Comparison of ENCODE assay signal across 1 cellular context in the genomic region with DNA sequence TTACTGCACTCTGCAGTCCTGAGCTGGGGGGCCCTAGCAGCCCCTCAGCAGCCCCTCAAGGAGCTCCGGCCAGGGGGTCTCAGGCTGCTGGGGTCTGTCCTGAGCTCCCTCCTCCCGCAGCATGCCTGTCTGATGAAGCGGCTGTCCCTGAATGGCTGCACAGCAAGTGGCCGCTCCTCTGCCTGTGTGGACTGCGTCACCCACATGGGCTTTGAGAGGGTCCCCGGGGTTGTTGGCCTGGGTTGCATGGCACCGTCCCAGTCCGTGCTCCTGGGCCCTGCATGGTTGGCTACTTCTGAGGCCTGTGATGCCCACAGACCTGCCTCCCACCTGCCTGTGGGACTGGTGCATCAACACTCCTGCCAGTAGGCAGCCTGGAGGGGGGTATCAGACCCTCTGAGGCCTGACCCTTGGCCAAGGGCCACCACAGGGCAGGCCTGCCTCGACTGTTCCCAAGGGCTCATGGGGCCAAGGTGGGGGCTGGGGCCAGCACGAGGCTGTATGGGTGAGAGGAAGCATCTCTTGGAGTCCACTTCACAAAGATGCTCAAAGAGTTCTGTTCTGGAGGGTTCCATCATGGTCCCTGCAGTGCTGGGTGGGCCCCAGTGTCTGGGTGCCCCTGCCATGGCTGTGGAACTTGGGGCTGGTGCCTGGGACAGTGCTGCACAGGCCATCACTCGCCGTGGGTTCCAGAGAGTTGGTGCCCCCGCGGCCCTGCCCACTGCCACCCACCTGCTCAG.
TF ChIP-seq lines count a peak whose summit lies in the region.

No MANE protein-coding gene starts in this region.

TF ChIP-seq in H1, 55 proteins besides CTCF, POLR2A, EP300 and RAD21:
- TF ChIP-seq POLR2AphosphoS5 (IDR thresholded peaks at IDR 0.05; ENCODE audit: low read depth, low read length) = no peak
- no peak for TF ChIP-seq JUN (IDR thresholded peaks at IDR 0.05; ENCODE audit: low read depth, low read length)
- no peak for TF ChIP-seq TCF12 (IDR thresholded peaks at IDR 0.05; ENCODE audit: low read depth, low read length)
- TF ChIP-seq NANOG (IDR thresholded peaks at IDR 0.05; ENCODE audit: insufficient read depth, low read depth, low read length, poor library complexity, severe bottlenecking) = no peak
- no peak for TF ChIP-seq CEBPB (IDR thresholded peaks at IDR 0.05; ENCODE audit: low read depth, low read length)
- no peak for TF ChIP-seq USF2 (IDR thresholded peaks at IDR 0.05; ENCODE audit: low read length)
- no peak for TF ChIP-seq TBP (IDR thresholded peaks at IDR 0.05; ENCODE audit: low read depth, low read length)
- no peak for TF ChIP-seq KDM5A (IDR thresholded peaks at IDR 0.05; ENCODE audit: low read length)
- TF ChIP-seq, protein P1, sequence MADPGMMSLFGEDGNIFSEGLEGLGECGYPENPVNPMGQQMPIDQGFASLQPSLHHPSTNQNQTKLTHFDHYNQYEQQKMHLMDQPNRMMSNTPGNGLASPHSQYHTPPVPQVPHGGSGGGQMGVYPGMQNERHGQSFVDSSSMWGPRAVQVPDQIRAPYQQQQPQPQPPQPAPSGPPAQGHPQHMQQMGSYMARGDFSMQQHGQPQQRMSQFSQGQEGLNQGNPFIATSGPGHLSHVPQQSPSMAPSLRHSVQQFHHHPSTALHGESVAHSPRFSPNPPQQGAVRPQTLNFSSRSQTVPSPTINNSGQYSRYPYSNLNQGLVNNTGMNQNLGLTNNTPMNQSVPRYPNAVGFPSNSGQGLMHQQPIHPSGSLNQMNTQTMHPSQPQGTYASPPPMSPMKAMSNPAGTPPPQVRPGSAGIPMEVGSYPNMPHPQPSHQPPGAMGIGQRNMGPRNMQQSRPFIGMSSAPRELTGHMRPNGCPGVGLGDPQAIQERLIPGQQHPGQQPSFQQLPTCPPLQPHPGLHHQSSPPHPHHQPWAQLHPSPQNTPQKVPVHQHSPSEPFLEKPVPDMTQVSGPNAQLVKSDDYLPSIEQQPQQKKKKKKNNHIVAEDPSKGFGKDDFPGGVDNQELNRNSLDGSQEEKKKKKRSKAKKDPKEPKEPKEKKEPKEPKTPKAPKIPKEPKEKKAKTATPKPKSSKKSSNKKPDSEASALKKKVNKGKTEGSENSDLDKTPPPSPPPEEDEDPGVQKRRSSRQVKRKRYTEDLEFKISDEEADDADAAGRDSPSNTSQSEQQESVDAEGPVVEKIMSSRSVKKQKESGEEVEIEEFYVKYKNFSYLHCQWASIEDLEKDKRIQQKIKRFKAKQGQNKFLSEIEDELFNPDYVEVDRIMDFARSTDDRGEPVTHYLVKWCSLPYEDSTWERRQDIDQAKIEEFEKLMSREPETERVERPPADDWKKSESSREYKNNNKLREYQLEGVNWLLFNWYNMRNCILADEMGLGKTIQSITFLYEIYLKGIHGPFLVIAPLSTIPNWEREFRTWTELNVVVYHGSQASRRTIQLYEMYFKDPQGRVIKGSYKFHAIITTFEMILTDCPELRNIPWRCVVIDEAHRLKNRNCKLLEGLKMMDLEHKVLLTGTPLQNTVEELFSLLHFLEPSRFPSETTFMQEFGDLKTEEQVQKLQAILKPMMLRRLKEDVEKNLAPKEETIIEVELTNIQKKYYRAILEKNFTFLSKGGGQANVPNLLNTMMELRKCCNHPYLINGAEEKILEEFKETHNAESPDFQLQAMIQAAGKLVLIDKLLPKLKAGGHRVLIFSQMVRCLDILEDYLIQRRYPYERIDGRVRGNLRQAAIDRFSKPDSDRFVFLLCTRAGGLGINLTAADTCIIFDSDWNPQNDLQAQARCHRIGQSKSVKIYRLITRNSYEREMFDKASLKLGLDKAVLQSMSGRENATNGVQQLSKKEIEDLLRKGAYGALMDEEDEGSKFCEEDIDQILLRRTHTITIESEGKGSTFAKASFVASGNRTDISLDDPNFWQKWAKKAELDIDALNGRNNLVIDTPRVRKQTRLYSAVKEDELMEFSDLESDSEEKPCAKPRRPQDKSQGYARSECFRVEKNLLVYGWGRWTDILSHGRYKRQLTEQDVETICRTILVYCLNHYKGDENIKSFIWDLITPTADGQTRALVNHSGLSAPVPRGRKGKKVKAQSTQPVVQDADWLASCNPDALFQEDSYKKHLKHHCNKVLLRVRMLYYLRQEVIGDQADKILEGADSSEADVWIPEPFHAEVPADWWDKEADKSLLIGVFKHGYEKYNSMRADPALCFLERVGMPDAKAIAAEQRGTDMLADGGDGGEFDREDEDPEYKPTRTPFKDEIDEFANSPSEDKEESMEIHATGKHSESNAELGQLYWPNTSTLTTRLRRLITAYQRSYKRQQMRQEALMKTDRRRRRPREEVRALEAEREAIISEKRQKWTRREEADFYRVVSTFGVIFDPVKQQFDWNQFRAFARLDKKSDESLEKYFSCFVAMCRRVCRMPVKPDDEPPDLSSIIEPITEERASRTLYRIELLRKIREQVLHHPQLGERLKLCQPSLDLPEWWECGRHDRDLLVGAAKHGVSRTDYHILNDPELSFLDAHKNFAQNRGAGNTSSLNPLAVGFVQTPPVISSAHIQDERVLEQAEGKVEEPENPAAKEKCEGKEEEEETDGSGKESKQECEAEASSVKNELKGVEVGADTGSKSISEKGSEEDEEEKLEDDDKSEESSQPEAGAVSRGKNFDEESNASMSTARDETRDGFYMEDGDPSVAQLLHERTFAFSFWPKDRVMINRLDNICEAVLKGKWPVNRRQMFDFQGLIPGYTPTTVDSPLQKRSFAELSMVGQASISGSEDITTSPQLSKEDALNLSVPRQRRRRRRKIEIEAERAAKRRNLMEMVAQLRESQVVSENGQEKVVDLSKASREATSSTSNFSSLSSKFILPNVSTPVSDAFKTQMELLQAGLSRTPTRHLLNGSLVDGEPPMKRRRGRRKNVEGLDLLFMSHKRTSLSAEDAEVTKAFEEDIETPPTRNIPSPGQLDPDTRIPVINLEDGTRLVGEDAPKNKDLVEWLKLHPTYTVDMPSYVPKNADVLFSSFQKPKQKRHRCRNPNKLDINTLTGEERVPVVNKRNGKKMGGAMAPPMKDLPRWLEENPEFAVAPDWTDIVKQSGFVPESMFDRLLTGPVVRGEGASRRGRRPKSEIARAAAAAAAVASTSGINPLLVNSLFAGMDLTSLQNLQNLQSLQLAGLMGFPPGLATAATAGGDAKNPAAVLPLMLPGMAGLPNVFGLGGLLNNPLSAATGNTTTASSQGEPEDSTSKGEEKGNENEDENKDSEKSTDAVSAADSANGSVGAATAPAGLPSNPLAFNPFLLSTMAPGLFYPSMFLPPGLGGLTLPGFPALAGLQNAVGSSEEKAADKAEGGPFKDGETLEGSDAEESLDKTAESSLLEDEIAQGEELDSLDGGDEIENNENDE (IDR thresholded peaks at IDR 0.05; ENCODE audit: insufficient replicate concordance, low read length) = no peak
- no peak for TF ChIP-seq BACH1 (IDR thresholded peaks at IDR 0.05; ENCODE audit: low read length)
- TF ChIP-seq SIX5 (IDR thresholded peaks at IDR 0.05; ENCODE audit: low read depth, low read length) = no peak
- TF ChIP-seq ASH2L (IDR thresholded peaks at IDR 0.05; ENCODE audit: low read length) = no peak
- no peak for TF ChIP-seq CHD2 (IDR thresholded peaks at IDR 0.05; ENCODE audit: low read length)
- TF ChIP-seq SAP30 (IDR thresholded peaks at IDR 0.05; ENCODE audit: insufficient read depth, insufficient replicate concordance, low read length) = no peak
- no peak for TF ChIP-seq FOSL1 (IDR thresholded peaks at IDR 0.05; ENCODE audit: insufficient read depth, low read depth, low read length)
